ENCODE assay signal across 32 cellular contexts in the genomic region with DNA sequence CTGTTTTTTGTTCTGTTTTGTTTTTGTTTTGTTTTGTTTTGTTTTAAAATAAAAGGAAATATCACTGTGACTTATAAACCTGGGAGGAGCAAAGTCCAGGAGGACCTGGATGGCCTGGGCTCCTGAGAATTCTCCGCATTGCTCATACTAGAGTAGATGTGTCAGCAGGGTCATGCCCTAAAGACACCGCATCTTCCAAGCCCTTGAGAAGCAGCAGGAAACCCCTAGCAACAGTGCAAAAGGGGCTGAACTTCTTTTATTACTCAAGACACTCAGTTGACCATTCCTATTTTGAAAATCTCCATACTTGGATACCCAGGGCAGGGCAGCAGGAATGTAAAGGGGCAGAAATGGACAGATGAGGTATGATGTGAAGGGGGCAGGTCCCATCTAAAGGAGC. TPM values are rescaled to one million over a fixed set of nuclear protein-coding genes. Genes with fewer than 3 reads are reported as not detected.
"Had no signal": no experiment of that assay in that cellular context is flagged by ENCODE, and none has a peak within 500 bp of the region (broad histone marks: within the 10 kb centered on the region; RNA-seq: fewer than 3 reads in every experiment).

No MANE protein-coding gene starts in this region.

- ATAC-seq: activated CD8-positive, alpha-beta T cell treated with anti-CD3 and anti-CD28 coated beads, Interleukin-2, amount 10 ng/mL, durations not matched to agents 7 days and 5 days; Panc1; Right ventricle myocardium inferior; SK-N-SH treated with all-trans-retinoic acid at 6 μM for 48 hours; T-cell; T-helper 17 cell had no signal

- H3K36me3 Mint-ChIP-seq: activated naive CD4-positive, alpha-beta T cell treated with anti-CD3 and anti-CD28 coated beads, Interleukin-2, amount 50 U/mL, for 24 hours; activated naive CD8-positive, alpha-beta T cell treated with anti-CD3 and anti-CD28 coated beads, Interleukin-2, amount 10 ng/mL, durations not matched to agents 7 days and 5 days; T-cell had no signal

- H3K4me3 Mint-ChIP-seq: activated CD4-positive, alpha-beta T cell treated with anti-CD3 and anti-CD28 coated beads, Interleukin-2, amount 10 ng/mL, durations not matched to agents 24 days and 14 days; activated CD8-positive, alpha-beta T cell treated with anti-CD3 and anti-CD28 coated beads, Interleukin-2, amount 10 ng/mL, durations not matched to agents 7 days and 5 days; activated naive CD4-positive, alpha-beta T cell treated with anti-CD3 and anti-CD28 coated beads, Interleukin-2, amount 50 U/mL, for 24 hours; activated naive CD8-positive, alpha-beta T cell treated with anti-CD3 and anti-CD28 coated beads, Interleukin-2, amount 10 ng/mL, durations not matched to agents 7 days and 5 days; activated T-cell treated with anti-CD3 and anti-CD28 coated beads, Interleukin-2, amount 50 U/mL, for 24 hours; brain; T-cell; T-helper 17 cell had no signal

- H3K27ac Mint-ChIP-seq: activated CD4-positive, alpha-beta T cell treated with anti-CD3 and anti-CD28 coated beads, Interleukin-2, amount 10 ng/mL, durations not matched to agents 24 days and 14 days; activated CD8-positive, alpha-beta T cell treated with anti-CD3 and anti-CD28 coated beads, Interleukin-2, amount 10 ng/mL, durations not matched to agents 7 days and 5 days; activated naive CD4-positive, alpha-beta T cell treated with anti-CD3 and anti-CD28 coated beads, Interleukin-2, amount 50 U/mL, for 24 hours; activated naive CD8-positive, alpha-beta T cell treated with anti-CD3 and anti-CD28 coated beads, Interleukin-2, amount 10 ng/mL, durations not matched to agents 7 days and 5 days; activated T-cell treated with anti-CD3 and anti-CD28 coated beads, Interleukin-2, amount 50 U/mL, for 24 hours; activated T-helper 2 cell treated with anti-CD3 and anti-CD28 coated beads, Interferon-gamma antibody, Interleukin-2, Interleukin-4, amounts not matched to agents 10 μg/mL and 5 μg/mL and 100 μg/mL, durations not matched to agents 14 hours and 24 hours and 36 hours; brain; T-cell; T-helper 17 cell had no signal

- H3K4me2 ChIP-seq: KMS-11 had no signal

- H3K27me3 Mint-ChIP-seq: activated naive CD8-positive, alpha-beta T cell treated with anti-CD3 and anti-CD28 coated beads, Interleukin-2, amount 10 ng/mL, durations not matched to agents 7 days and 5 days; brain had no signal

- H3K4me1 Mint-ChIP-seq: activated naive CD4-positive, alpha-beta T cell treated with anti-CD3 and anti-CD28 coated beads, Interleukin-2, amount 50 U/mL, for 24 hours; brain; T-cell; T-helper 17 cell had no signal

- DNase-seq: activated CD4-positive, alpha-beta T cell treated with anti-CD3 and anti-CD28 coated beads for 1 hour; activated CD4-positive, alpha-beta T cell treated with anti-CD3 and anti-CD28 coated beads, Interleukin-2, amount 10 ng/mL, durations not matched to agents 24 days and 14 days; activated CD4-positive, alpha-beta T cell treated with anti-CD3 and anti-CD28 coated beads, Interleukin-2, amount 50 U/mL, for 48 hours; activated CD4-positive, CD25-positive, alpha-beta regulatory T cell; activated CD8-positive, alpha-beta T cell treated with anti-CD3 and anti-CD28 coated beads, Interleukin-2, amount 10 ng/mL, durations not matched to agents 7 days and 5 days; activated gamma-delta T cell; activated naive CD4-positive, alpha-beta T cell treated with Interleukin-2 at 50 U/mL for 16 hours; activated naive CD8-positive, alpha-beta T cell treated with anti-CD3 and anti-CD28 coated beads, Interleukin-2, amount 10 ng/mL, durations not matched to agents 7 days and 5 days; activated T-cell treated with anti-CD3 and anti-CD28 coated beads, Interleukin-2, amount 50 U/mL, for 24 hours; caudate nucleus; NCI-H1048; NCI-H1105 treated with DMSO at 0.1 percent for 48 hours; NCI-H1436; NCI-H1694; NCI-H1930; NCI-H2081 treated with DMSO at 0.1 percent for 48 hours; NCI-H226; NCI-H446 treated with DMSO at 0.1 percent for 48 hours; NCI-H524; SIG-M5; T-cell; T-helper 17 cell; WERI-Rb-1 had no signal

- H3K9me3 Mint-ChIP-seq: activated naive CD4-positive, alpha-beta T cell treated with anti-CD3 and anti-CD28 coated beads, Interleukin-2, amount 50 U/mL, for 24 hours had no signal

- H3K27ac ChIP-seq: KMS-11, RWPE1, WERI-Rb-1 had no signal

- H3K9ac ChIP-seq: KMS-11 had no signal

- H3K36me3 ChIP-seq: WERI-Rb-1 had no signal

RNA-seq across cellular contexts. Expression of a gene that starts 51.8 kb away (rescaled TPM):
- total RNA-seq: activated CD8-positive, alpha-beta T cell treated with anti-CD3 and anti-CD28 coated beads, Interleukin-2, amount 10 ng/mL, durations not matched to agents 7 days and 5 days; activated naive CD8-positive, alpha-beta T cell treated with anti-CD3 and anti-CD28 coated beads, Interleukin-2, amount 10 ng/mL, durations not matched to agents 7 days and 5 days; MCF 10A had no signal
